Comparison of ENCODE assay signal across 30 cellular contexts in the genomic region with DNA sequence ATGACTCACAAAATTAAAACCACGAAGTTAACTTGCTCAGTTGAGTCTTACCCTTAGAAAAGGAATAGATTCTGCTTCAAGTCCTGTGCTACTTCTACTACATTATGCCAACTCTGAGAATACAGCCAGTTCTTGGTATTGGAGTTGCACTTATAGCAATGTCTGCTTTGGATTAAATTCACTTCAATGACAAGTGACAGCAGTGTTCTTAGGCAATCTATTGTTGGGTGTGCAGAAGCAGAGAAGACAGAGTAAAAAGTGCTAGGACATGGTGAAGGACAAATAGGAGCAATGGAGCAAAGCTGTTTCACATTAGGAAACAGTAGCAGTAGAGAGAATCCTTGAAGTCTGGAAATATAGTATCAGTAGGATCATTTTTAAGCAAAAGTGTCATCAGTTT.
"Had no signal": no experiment of that assay in that cellular context is flagged by ENCODE, and none has a peak within 500 bp of the region (broad histone marks: within the 10 kb centered on the region; RNA-seq: fewer than 3 reads in every experiment).

No MANE protein-coding gene starts in this region.

- H3K9ac ChIP-seq: KMS-11 had no signal

- H3K27ac ChIP-seq: brain microvascular endothelial cell, KMS-11, VCaP had no signal

- ATAC-seq: activated naive CD4-positive, alpha-beta T cell treated with anti-CD3 and anti-CD28 coated beads, Interleukin-2, amount 50 U/mL, for 72 hours; activated T-cell treated with anti-CD3 and anti-CD28 coated beads, Interleukin-2, amount 50 U/mL, for 4 hours; Panc1; SK-N-SH treated with all-trans-retinoic acid at 6 μM for 48 hours had no signal

- H3K4me2 ChIP-seq: KMS-11 had no signal

- H3K36me3 ChIP-seq: brain microvascular endothelial cell had no signal

- DNase-seq: activated B cell treated with CpG ODN at 0.5 μM for 24 hours; activated CD4-positive, alpha-beta memory T cell treated with anti-CD3 and anti-CD28 coated beads for 36 hours; activated CD4-positive, alpha-beta T cell treated with anti-CD3 and anti-CD28 coated beads for 4 hours; activated CD4-positive, alpha-beta T cell treated with anti-CD3 and anti-CD28 coated beads, Interleukin-2, amount 50 U/mL, for 1 hour; activated CD4-positive, CD25-positive, alpha-beta regulatory T cell treated with anti-CD3 and anti-CD28 coated beads, Interleukin-2, amount 50 U/mL, for 72 hours; activated CD8-positive, alpha-beta memory T cell treated with anti-CD3 and anti-CD28 coated beads, Interleukin-2, amount 50 U/mL, for 4 hours; activated gamma-delta T cell treated with Interleukin-2 at 50 U/mL for 16 hours; activated naive CD4-positive, alpha-beta T cell treated with anti-CD3 and anti-CD28 coated beads for 36 hours; activated T-cell treated with anti-CD3 and anti-CD28 coated beads for 4 hours; activated T-cell treated with anti-CD3 and anti-CD28 coated beads, Interleukin-2, amount 50 U/mL, for 4 hours; anterior cingulate cortex; brain microvascular endothelial cell; MM.1S; MV-4-11; NCI-H1092; NCI-H1436 treated with DMSO at 0.1 percent for 48 hours; NCI-H1694 treated with DMSO at 0.1 percent for 48 hours; NCI-H2029; NCI-H345; NCI-H524 treated with DMSO at 0.1 percent for 48 hours; SIG-M5; SW 1271; T-helper 1 cell; T-helper 2 cell; T-helper 9 cell had no signal

- H3K27me3 ChIP-seq: brain microvascular endothelial cell had no signal
